In the genomic region with DNA sequence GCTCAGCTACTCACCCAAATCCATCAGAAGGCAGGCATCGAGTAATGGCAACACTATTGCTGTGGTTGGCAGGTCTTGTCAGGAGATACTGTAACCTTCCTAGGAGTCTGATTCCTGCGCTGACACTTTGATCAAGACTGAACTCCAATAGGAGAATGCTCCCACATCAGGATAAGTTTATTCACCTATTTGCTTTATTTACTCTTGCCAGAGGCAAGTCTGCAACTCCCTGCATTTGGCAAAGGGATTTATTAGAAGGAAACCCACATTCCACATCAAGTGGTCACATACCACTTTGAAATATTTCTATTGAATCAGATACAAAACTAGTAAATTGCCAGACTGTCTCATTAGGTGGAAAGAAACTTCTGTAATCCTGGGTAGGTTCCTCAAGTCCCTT, we compare ENCODE assay signal across 19 cellular contexts. TPM values are rescaled to one million over a fixed set of nuclear protein-coding genes. Genes with fewer than 3 reads are reported as not detected.
DNase-seq lines count a peak whose midpoint lies in the region; ATAC-seq and TF ChIP-seq lines count a peak whose summit lies in the region.
"Had no signal": no experiment of that assay in that cellular context is flagged by ENCODE, and none has a peak within 500 bp of the region (broad histone marks: within the 10 kb centered on the region; RNA-seq: fewer than 3 reads in every experiment).

No MANE protein-coding gene starts in this region.

- H3K36me3 ChIP-seq in SK-N-SH (replicated peaks in 1 of 2; ENCODE audit: control insufficient read depth in 1 of 2, insufficient read depth in 2 of 2, low read length in 1 of 2) (peaks cover 3 to 5% of the 10 kb centered on the region in 2 experiments), MG63 (peaks cover 12% of the 10 kb centered on the region), mammary epithelial cell (ENCODE audit: insufficient read depth, low read length) (no peaks in the 10 kb centered on the region), esophagus muscularis mucosa (no peaks in the 10 kb centered on the region)
- H3K36me3 ChIP-seq: gastroesophageal sphincter, tibial nerve had no signal

- peaks cover 11 to 17% of the 10 kb centered on the region in 2 experiments; a peak in 3 of 4 replicates for H3K4me1 ChIP-seq in SK-N-SH (ENCODE audit: control insufficient read depth in 1 of 2, insufficient read depth in 2 of 2, low read depth in 1 of 2, low read length in 1 of 2)
- peaks cover 33% of the 10 kb centered on the region for H3K4me1 ChIP-seq in mammary epithelial cell (ENCODE audit: insufficient read depth, low read length)
- peaks cover 26 to 77% (median 50%) of the 10 kb centered on the region in 4 donors for H3K4me1 ChIP-seq in esophagus muscularis mucosa

- H3K4me3 ChIP-seq in SK-N-SH (ENCODE audit: low read depth in 2 of 2, low read length in 1 of 2) (no peak overlapping the region; a peak in 1 of 4 replicates), MG63 (no peak overlapping the region), mammary epithelial cell (replicated peaks in 1 of 3; ENCODE audit: insufficient read depth in 1 of 3, low read depth in 2 of 3, low read length in 3 of 3) (no peak overlapping the region), esophagus muscularis mucosa (no peak overlapping the region)
- H3K4me3 ChIP-seq: gastroesophageal sphincter, tibial nerve had no signal

- H3K27ac ChIP-seq in SK-N-SH (ENCODE audit: low read depth in 2 of 2, low read length in 1 of 2), result peak overlapping the region; percentile 3 to 19; a peak in 1 of 4 replicates
- no peak overlapping the region for H3K27ac ChIP-seq in mammary epithelial cell (ENCODE audit: insufficient read depth, low read depth, low read length)
- H3K27ac ChIP-seq in esophagus muscularis mucosa (replicated peaks in 1 of 4), result no peak overlapping the region
- H3K27ac ChIP-seq: 22Rv1, gastroesophageal sphincter, tibial nerve had no signal

- no peak for TF ChIP-seq CTCF in SK-N-SH (IDR thresholded peaks at IDR 0.05)
- TF ChIP-seq CTCF in mammary epithelial cell (conservative IDR thresholded peaks at IDR 0.05 in 1 of 2, IDR thresholded peaks at IDR 0.05 in 1 of 2; ENCODE audit: extremely low read depth in 1 of 2, insufficient read depth in 1 of 2, low read depth in 1 of 2, low read length in 2 of 2), result no peak
- no peak for TF ChIP-seq CTCF in esophagus muscularis mucosa (IDR thresholded peaks at IDR 0.05)

- H4K20me1 ChIP-seq in SK-N-SH (ENCODE audit: insufficient read depth) (peaks cover 99% of the 10 kb centered on the region), mammary epithelial cell (ENCODE audit: insufficient read depth, low read length) (peaks cover 3% of the 10 kb centered on the region)

- POLR2A ChIA-PET in SK-N-SH (lab: Yijun Ruan, JAX), result no interaction called here
- POLR2A ChIA-PET in activated CD4-positive, alpha-beta memory T cell treated with anti-CD3 and anti-CD28 coated beads, Interleukin-2, amount 10 ng/mL, durations not matched to agents 7 days and 5 days (lab: Charles Lee), result no interaction called here

- ATAC-seq in SK-N-SH treated with all-trans-retinoic acid at 6 μM for 48 hours (no peak; the same call in 2 of the 3 replicates), left lobe of liver (peak; percentile 45)
- ATAC-seq: effector memory CD8-positive, alpha-beta T cell; gastroesophageal sphincter; stimulated activated memory B cell treated with anti-CD40 and anti-IgM and Interleukin-4, amounts not matched to agents 10 μg/mL and 1 μg/mL and 100 μg/mL, for 72 hours had no signal

- H3K9me3 Mint-ChIP-seq in T-helper 2 cell treated with Interferon-gamma antibody and Interleukin-4, amounts not matched to agents 5 μg/mL and 100 μg/mL, for 36 hours, result no peaks in the 10 kb centered on the region
- H3K9me3 Mint-ChIP-seq in activated CD4-positive, alpha-beta memory T cell treated with anti-CD3 and anti-CD28 coated beads, Interleukin-2, amount 10 ng/mL, durations not matched to agents 7 days and 5 days, result no peaks in the 10 kb centered on the region
- H3K9me3 Mint-ChIP-seq: effector memory CD8-positive, alpha-beta T cell; IgD-negative memory B cell; stimulated activated memory B cell treated with anti-CD40 and anti-IgM and Interleukin-4, amounts not matched to agents 10 μg/mL and 1 μg/mL and 100 μg/mL, for 72 hours had no signal

- in situ Hi-C loops in mammary epithelial cell (cut with MboI; ENCODE audit: low sequenced_read_pairs in 2 of 2), result no loop called here

- intact Hi-C loops in mammary epithelial cell (cut with micrococcal nuclease) (loop anchor here (5.0 kb wide), 2 partner anchors 156 to 629 kb away; no protein-coding TSS in a partner anchor), esophagus muscularis mucosa (cut with DNase I) (no loop called here)

- DNase-seq in SK-N-SH, result no peak
- DNase-seq in MG63, result peak; percentile 12
- peak; percentile 72 for DNase-seq in mammary epithelial cell
- DNase-seq in left lobe of liver (ENCODE audit: low spot score), result no peak
- no peak for DNase-seq in T-helper 2 cell treated with Interferon-gamma antibody and Interleukin-4, amounts not matched to agents 5 μg/mL and 100 μg/mL, for 36 hours (ENCODE audit: low spot score)
- DNase-seq in activated CD4-positive, alpha-beta memory T cell treated with anti-CD3 and anti-CD28 coated beads, Interleukin-2, amount 10 ng/mL, durations not matched to agents 7 days and 5 days, result no peak
- no peak for DNase-seq in esophagus muscularis mucosa (ENCODE audit: extremely low spot score)
- DNase-seq: activated CD4-positive, CD25-positive, alpha-beta regulatory T cell treated with anti-CD3 and anti-CD28 coated beads, Interleukin-2, amount 50 U/mL, for 72 hours; DMS53; effector memory CD8-positive, alpha-beta T cell; NCI-H2029; NCI-H510A treated with DMSO at 0.1 percent for 48 hours; SIG-M5 had no signal

- H3K36me3 Mint-ChIP-seq in T-helper 2 cell treated with Interferon-gamma antibody and Interleukin-4, amounts not matched to agents 5 μg/mL and 100 μg/mL, for 36 hours (ENCODE audit: low read depth), result peaks cover 5% of the 10 kb centered on the region
- H3K36me3 Mint-ChIP-seq in activated CD4-positive, alpha-beta memory T cell treated with anti-CD3 and anti-CD28 coated beads, Interleukin-2, amount 10 ng/mL, durations not matched to agents 7 days and 5 days (ENCODE audit: low read depth), result peaks cover 8% of the 10 kb centered on the region
- H3K36me3 Mint-ChIP-seq: IgD-negative memory B cell; stimulated activated memory B cell treated with anti-CD40 and anti-IgM and Interleukin-4, amounts not matched to agents 10 μg/mL and 1 μg/mL and 100 μg/mL, for 72 hours had no signal

- no peaks in the 10 kb centered on the region for H3K9me2 ChIP-seq in SK-N-SH

- H3K4me2 ChIP-seq in SK-N-SH (no peak overlapping the region), mammary epithelial cell (ENCODE audit: insufficient read depth, low read depth, low read length) (no peak overlapping the region)

- 94% methylated on average over 2 of the region's 2 CpGs for WGBS in SK-N-SH (ENCODE audit: low lambda C conversion rate)
- WGBS in mammary epithelial cell (ENCODE audit: low coverage, missing lambda C conversion rate), result 51% methylated on average over 2 of the region's 2 CpGs
- 90% methylated on average over 2 of the region's 2 CpGs for WGBS in esophagus muscularis mucosa

- H3K27me3 ChIP-seq in SK-N-SH (ENCODE audit: insufficient read depth) (no peaks in the 10 kb centered on the region), MG63 (no peaks in the 10 kb centered on the region), mammary epithelial cell (ENCODE audit: insufficient read depth, low read length) (no peaks in the 10 kb centered on the region), esophagus muscularis mucosa (no peaks in the 10 kb centered on the region)
- H3K27me3 ChIP-seq: gastroesophageal sphincter, tibial nerve had no signal

- TF ChIP-seq POLR2A in esophagus muscularis mucosa (IDR thresholded peaks at IDR 0.05; ENCODE audit: low read depth), result no peak

- H3K27me3 Mint-ChIP-seq in T-helper 2 cell treated with Interferon-gamma antibody and Interleukin-4, amounts not matched to agents 5 μg/mL and 100 μg/mL, for 36 hours (ENCODE audit: low read depth), result no peaks in the 10 kb centered on the region
- no peaks in the 10 kb centered on the region for H3K27me3 Mint-ChIP-seq in activated CD4-positive, alpha-beta memory T cell treated with anti-CD3 and anti-CD28 coated beads, Interleukin-2, amount 10 ng/mL, durations not matched to agents 7 days and 5 days
- H3K27me3 Mint-ChIP-seq: effector memory CD8-positive, alpha-beta T cell; IgD-negative memory B cell; stimulated activated memory B cell treated with anti-CD40 and anti-IgM and Interleukin-4, amounts not matched to agents 10 μg/mL and 1 μg/mL and 100 μg/mL, for 72 hours had no signal

- peaks cover 98% of the 10 kb centered on the region for H3K79me2 ChIP-seq in SK-N-SH (ENCODE audit: insufficient read depth)
- H3K79me2 ChIP-seq in mammary epithelial cell (ENCODE audit: insufficient read depth, low read length), result peaks cover 96% of the 10 kb centered on the region

- H3K9me3 ChIP-seq in SK-N-SH (no peaks in the 10 kb centered on the region), MG63 (no peaks in the 10 kb centered on the region), mammary epithelial cell (replicated peaks; ENCODE audit: insufficient read depth, low read length) (no peaks in the 10 kb centered on the region), esophagus muscularis mucosa (no peaks in the 10 kb centered on the region)
- H3K9me3 ChIP-seq: gastroesophageal sphincter, tibial nerve had no signal

- H3K4me1 Mint-ChIP-seq in T-helper 2 cell treated with Interferon-gamma antibody and Interleukin-4, amounts not matched to agents 5 μg/mL and 100 μg/mL, for 36 hours (ENCODE audit: low read depth), result peaks cover 34% of the 10 kb centered on the region
- H3K4me1 Mint-ChIP-seq in activated CD4-positive, alpha-beta memory T cell treated with anti-CD3 and anti-CD28 coated beads, Interleukin-2, amount 10 ng/mL, durations not matched to agents 7 days and 5 days, result peaks cover 34% of the 10 kb centered on the region

- H3F3A ChIP-seq in SK-N-SH (replicated peaks; ENCODE audit: insufficient read depth), result peaks cover 23% of the 10 kb centered on the region

- no TSS peak for BruUV-seq in mammary epithelial cell (replicated peaks; lab: Mats Ljungman, UMichigan)

- no peak for TF ChIP-seq RAD21 in SK-N-SH (IDR thresholded peaks at IDR 0.05; ENCODE audit: low read length)

- no peak overlapping the region for H3K27ac Mint-ChIP-seq in T-helper 2 cell treated with Interferon-gamma antibody and Interleukin-4, amounts not matched to agents 5 μg/mL and 100 μg/mL, for 36 hours
- H3K27ac Mint-ChIP-seq in activated CD4-positive, alpha-beta memory T cell treated with anti-CD3 and anti-CD28 coated beads, Interleukin-2, amount 10 ng/mL, durations not matched to agents 7 days and 5 days, result no peak overlapping the region
- H3K27ac Mint-ChIP-seq: IgD-negative memory B cell; stimulated activated memory B cell treated with anti-CD40 and anti-IgM and Interleukin-4, amounts not matched to agents 10 μg/mL and 1 μg/mL and 100 μg/mL, for 72 hours had no signal

- TF ChIP-seq EP300 in SK-N-SH (IDR thresholded peaks at IDR 0.05; ENCODE audit: borderline replicate concordance in 1 of 2, low read depth in 1 of 2, low read length in 1 of 2) (no peak), esophagus muscularis mucosa (IDR thresholded peaks at IDR 0.05) (no peak)

- CTCF ChIA-PET in SK-N-SH (lab: Yijun Ruan, JAX), result interaction anchor here (1.0 kb wide), 1 partner anchor 158 kb away, joined by 4 read pairs; no protein-coding TSS in a partner anchor
- CTCF ChIA-PET in mammary epithelial cell (lab: Charles Lee; ENCODE audit: low non-redundant PET), result interaction anchor here (0.7 kb wide), 1 partner anchor 72 kb away, joined by 13 read pairs; no protein-coding TSS in a partner anchor
- CTCF ChIA-PET in activated CD4-positive, alpha-beta memory T cell treated with anti-CD3 and anti-CD28 coated beads, Interleukin-2, amount 10 ng/mL, durations not matched to agents 7 days and 5 days (lab: Charles Lee), result no interaction called here

- no peak overlapping the region for H2AFZ ChIP-seq in SK-N-SH (ENCODE audit: low read depth)
- no peak overlapping the region for H2AFZ ChIP-seq in mammary epithelial cell (ENCODE audit: low read depth, low read length)

- no peak overlapping the region for H3K4me3 Mint-ChIP-seq in T-helper 2 cell treated with Interferon-gamma antibody and Interleukin-4, amounts not matched to agents 5 μg/mL and 100 μg/mL, for 36 hours
- no peak overlapping the region for H3K4me3 Mint-ChIP-seq in activated CD4-positive, alpha-beta memory T cell treated with anti-CD3 and anti-CD28 coated beads, Interleukin-2, amount 10 ng/mL, durations not matched to agents 7 days and 5 days
- H3K4me3 Mint-ChIP-seq: effector memory CD8-positive, alpha-beta T cell; IgD-negative memory B cell; stimulated activated memory B cell treated with anti-CD40 and anti-IgM and Interleukin-4, amounts not matched to agents 10 μg/mL and 1 μg/mL and 100 μg/mL, for 72 hours had no signal

- dilution Hi-C loops in mammary epithelial cell (cut with HindIII; ENCODE audit: low sequenced_read_pairs), result no loop called here

- H3K9ac ChIP-seq in SK-N-SH (no peak overlapping the region), mammary epithelial cell (ENCODE audit: insufficient read depth, low read length) (no peak overlapping the region)

RNA-seq across cellular contexts. Expression of a gene that starts 43.5 kb away (rescaled TPM):
- polyA plus RNA-seq in SK-N-SH (2012; rRNA removed) (12.9 and 16.7 TPM in 2 replicates), mammary epithelial cell (9.4 TPM)
- 19.1 and 20.1 TPM in 2 replicates for polyA plus RNA-seq in SK-N-SH (2012; cell fraction: cytosol; rRNA removed)
- 13.1 and 17.5 TPM in 2 replicates for polyA plus RNA-seq in SK-N-SH (2012; cell fraction: nucleus; rRNA removed)
- total RNA-seq in MG63 (2014; rRNA removed; shearing (Covaris generic); ENCODE audit: low replicate concordance), result 26.2 and 31.0 TPM in 2 replicates
- total RNA-seq in mammary epithelial cell (10 to 100 TPM; 34.8 to 79.5 TPM), left lobe of liver (41.0 TPM), esophagus muscularis mucosa (10 to 100 TPM; 37.3 to 70.1 (median 55.2) TPM)
- polyA minus RNA-seq in mammary epithelial cell, result 36.1 TPM
- total RNA-seq in activated CD4-positive, alpha-beta memory T cell treated with anti-CD3 and anti-CD28 coated beads, Interleukin-2, amount 10 ng/mL, durations not matched to agents 7 days and 5 days, result 10 to 100 TPM; 35.2 to 38.2 TPM

Comparison
In these comparisons a context has a peak if more than half of its experiments do, and no peak if none do; other contexts are left out.
1. DNase-seq: peak in MG63 (single experiment) and mammary epithelial cell (single experiment); none in SK-N-SH (single experiment), left lobe of liver (single experiment), T-helper 2 cell treated with Interferon-gamma antibody and Interleukin-4, amounts not matched to agents 5 μg/mL and 100 μg/mL, for 36 hours (single experiment), activated CD4-positive, alpha-beta memory T cell treated with anti-CD3 and anti-CD28 coated beads, Interleukin-2, amount 10 ng/mL, durations not matched to agents 7 days and 5 days (single experiment) and esophagus muscularis mucosa (single experiment).
2. H3K27ac ChIP-seq: peak in SK-N-SH (2 of 2); none in mammary epithelial cell (single experiment) and esophagus muscularis mucosa (0 of 4).